Comparison of ENCODE assay signal across 12 cellular contexts in genomic region chr17:42775534-42776098, GRCh38. TPM values are rescaled to one million over a fixed set of nuclear protein-coding genes. Genes with fewer than 3 reads are reported as not detected.
DNase-seq lines count a peak whose midpoint lies in the region; ATAC-seq lines count a peak whose summit lies in the region.
"Had no signal": no experiment of that assay in that cellular context is flagged by ENCODE, and none has a peak within 500 bp of the region (broad histone marks: within the 10 kb centered on the region; RNA-seq: fewer than 3 reads in every experiment).

No MANE protein-coding gene starts in this region.

- DNase-seq in AML-193 (lab: John Stamatoyannopoulos, UW) = peak; percentile 42 to 52
- DNase-seq in GM23248 = peak; percentile 57
- DNase-seq in SKM-1 (lab: John Stamatoyannopoulos, UW; ENCODE audit: unreplicated experiment) = peak; percentile 70
- DNase-seq in glomerular visceral epithelial cell (ENCODE audit: extremely low spot score) = peak; percentile 59
- no peak for DNase-seq in effector CD8-positive, alpha-beta T cell (lab: John Stamatoyannopoulos, UW)
- no peak for DNase-seq in NCI-H446 treated with DMSO at 0.1 percent for 48 hours (lab: John Stamatoyannopoulos, UW)
- DNase-seq: BE2C, SW 1271 had no signal

- no peak overlapping the region for H3K9ac ChIP-seq in GM23248

- in situ Hi-C loops in GM23248 (cut with MboI) = no loop called here

- no peaks in the 10 kb centered on the region for H3K27me3 ChIP-seq in GM23248 (replicated peaks; ENCODE audit: insufficient read depth)

- no peaks in the 10 kb centered on the region for H3K9me2 ChIP-seq in GM23248 (ENCODE audit: insufficient read depth)

- 70 to 78% methylated on average over 3 of the region's 3 CpGs for WGBS in GM23248 (ENCODE audit: low coverage in 1 of 2, low lambda C conversion rate in 2 of 2, missing lambda C conversion rate in 2 of 2), 2 experiments

- no peaks in the 10 kb centered on the region for H3K9me3 ChIP-seq in GM23248 (ENCODE audit: low read depth)
- H3K9me3 ChIP-seq: BE2C, prostate gland, tibial nerve had no signal

- peaks cover 11% of the 10 kb centered on the region; the same call in 1 of the 2 replicates for H3K79me2 ChIP-seq in GM23248 (ENCODE audit: insufficient read depth)

- no peak overlapping the region; the same call in 1 of the 2 replicates for H3K27ac ChIP-seq in GM23248
- H3K27ac ChIP-seq: prostate gland, tibial nerve had no signal

- H4K20me1 ChIP-seq in GM23248 (ENCODE audit: insufficient read depth) = no peaks in the 10 kb centered on the region

- H3K4me2 ChIP-seq in GM23248 (ENCODE audit: unreplicated experiment) = no peak overlapping the region

- H3K4me1 ChIP-seq in GM23248 (ENCODE audit: insufficient read depth) = peaks cover 16% of the 10 kb centered on the region

- H3K36me3 ChIP-seq in GM23248 (ENCODE audit: low read depth) = peaks cover 7% of the 10 kb centered on the region; the same call in 1 of the 2 replicates

- ATAC-seq in GM21515 (IDR thresholded peaks at IDR 0.05; ENCODE audit: unreplicated experiment) = no peak
- no peak for ATAC-seq in GM18909 (IDR thresholded peaks at IDR 0.05; ENCODE audit: poor library complexity, unreplicated experiment)

- H3K4me3 ChIP-seq in GM23248 = no peak overlapping the region
- H3K4me3 ChIP-seq: prostate gland, tibial nerve had no signal

- peaks cover 26% of the 10 kb centered on the region; the same call in 1 of the 2 replicates for H3F3A ChIP-seq in GM23248 (ENCODE audit: insufficient read depth)

- no peak overlapping the region for H2AFZ ChIP-seq in GM23248

RNA-seq across cellular contexts. Expression of gene VPS25, which starts 2.4 kb away (rescaled TPM):
- 93.0 and 96.0 TPM in 2 replicates for total RNA-seq in GM23248 (2014; rRNA removed; shearing (Covaris generic))
- 103 TPM in 2 replicates for polyA plus RNA-seq in GM23248 (2016; fragmentation: Nextera tagmentation; extraction: Ambion mirVana)

RNA-seq across cellular contexts. Expression of gene WNK4, which starts 4.8 kb away (rescaled TPM):
- total RNA-seq in GM23248 (2014; rRNA removed; shearing (Covaris generic)) = 3.0 and 3.4 TPM in 2 replicates
- polyA plus RNA-seq in GM23248 (2016; fragmentation: Nextera tagmentation; extraction: Ambion mirVana) = 11.4 and 12.6 TPM in 2 replicates

RNA-seq across cellular contexts. Expression of gene RAMP2, which starts 14.6 kb away (rescaled TPM):
- 3.7 TPM in 1 of 2 replicates, not detected in the other for total RNA-seq in GM23248 (2014; rRNA removed; shearing (Covaris generic))
- 2.3 and 2.4 TPM in 2 replicates for polyA plus RNA-seq in GM23248 (2016; fragmentation: Nextera tagmentation; extraction: Ambion mirVana)

RNA-seq across cellular contexts. Expression of gene COA3, which starts 22.9 kb away (rescaled TPM):
- total RNA-seq in GM23248 (2014; rRNA removed; shearing (Covaris generic)) = 39.1 and 48.0 TPM in 2 replicates
- polyA plus RNA-seq in GM23248 (2016; fragmentation: Nextera tagmentation; extraction: Ambion mirVana) = 125 TPM in 2 replicates

RNA-seq across cellular contexts. Expression of gene CNTD1, which starts 23.0 kb away (rescaled TPM):
- total RNA-seq in GM23248 (2014; rRNA removed; shearing (Covaris generic)) = not detected in 2 replicates
- 0.14 and 0.71 TPM in 2 replicates for polyA plus RNA-seq in GM23248 (2016; fragmentation: Nextera tagmentation; extraction: Ambion mirVana)

Comparison
In these comparisons a context has a peak if more than half of its experiments do, and no peak if none do; other contexts are left out.
1. DNase-seq: peak in AML-193 (2 of 2), GM23248 (single experiment), SKM-1 (single experiment) and glomerular visceral epithelial cell (single experiment); none in effector CD8-positive, alpha-beta T cell (single experiment) and NCI-H446 treated with DMSO at 0.1 percent for 48 hours (single experiment).